25 cellular contexts compared by ENCODE assay signal in genomic region chr17:34125010-34125409, GRCh38.
"Had no signal": no experiment of that assay in that cellular context is flagged by ENCODE, and none has a peak within 500 bp of the region (broad histone marks: within the 10 kb centered on the region; RNA-seq: fewer than 3 reads in every experiment).

No MANE protein-coding gene starts in this region.

- H3K4me3 ChIP-seq: neural progenitor cell, ovary, psoas muscle, right lobe of liver, sigmoid colon, stomach, thoracic aorta, thyroid gland, tibial nerve, upper lobe of left lung, vagina had no signal

- H3K27ac ChIP-seq: neural progenitor cell, ovary, parathyroid adenoma, psoas muscle, right lobe of liver, sigmoid colon, stomach, thoracic aorta, thyroid gland, tibial nerve, upper lobe of left lung, vagina had no signal

- H3K9me3 ChIP-seq: ovary, psoas muscle, right lobe of liver, sigmoid colon, stomach, thoracic aorta, thyroid gland, tibial nerve, upper lobe of left lung, vagina had no signal

- H3K36me3 ChIP-seq: neural progenitor cell, ovary, right lobe of liver, sigmoid colon, stomach, thoracic aorta, thyroid gland, tibial nerve, upper lobe of left lung, vagina had no signal

- ATAC-seq: natural killer cell treated with Interleukin-12 subunit alpha and Interleukin-12 subunit beta and Interleukin-15 and Interleukin-18, amount 100 ng/mL, for 72 hours; psoas muscle; right cardiac atrium; right lobe of liver; stimulated activated effector memory CD8-positive, alpha-beta T cell treated with anti-CD3 and anti-CD28 coated beads, Interleukin-12 subunit alpha, Interleukin-12 subunit beta, amount 100 ng/mL, for 72 hours had no signal

- H3K79me2 ChIP-seq: parathyroid adenoma had no signal

- H3K4me2 ChIP-seq: neural progenitor cell had no signal

- DNase-seq: occipital lobe; ovary; posterior cingulate gyrus; psoas muscle; right cardiac atrium; right lobe of liver; sigmoid colon; small intestine; stimulated activated CD4-positive, alpha-beta T cell treated with anti-CD3 and anti-CD28 coated beads, Interleukin-15, amount 100 ng/mL, for 24 hours; stimulated activated CD4-positive, alpha-beta T cell treated with anti-CD3 and anti-CD28 coated beads, Interleukin-2, amount 100 ng/mL, for 24 hours; stimulated activated CD4-positive, alpha-beta T cell treated with anti-CD3 and anti-CD28 coated beads, Interleukin-2, amount 100 ng/mL, for 48 hours; stimulated activated CD4-positive, alpha-beta T cell treated with anti-CD3 and anti-CD28 coated beads, Interleukin-4, amount 100 ng/mL, for 24 hours; stimulated activated naive B cell treated with anti-CD40 and anti-IgM and Interleukin-4, amounts not matched to agents 10 μg/mL and 1 μg/mL and 100 μg/mL, for 72 hours; stimulated activated naive CD4-positive, alpha-beta T cell treated with Interleukin-2 at 50 U/mL for 16 hours; stomach; thyroid gland; trophoblast cell; upper lobe of left lung had no signal

- H3K9ac ChIP-seq: neural progenitor cell, parathyroid adenoma had no signal

- H3K4me1 ChIP-seq: neural progenitor cell, parathyroid adenoma, psoas muscle, right lobe of liver, sigmoid colon, stomach, thyroid gland, tibial nerve, upper lobe of left lung, vagina had no signal

- H2AFZ ChIP-seq: neural progenitor cell, parathyroid adenoma had no signal

- H3K27me3 ChIP-seq: neural progenitor cell, ovary, right lobe of liver, thyroid gland, tibial nerve, upper lobe of left lung, vagina had no signal
